Comparison of ENCODE assay signal across 10 cellular contexts in genomic region chr22:21791635-21792625, GRCh38. TPM values are rescaled to one million over a fixed set of nuclear protein-coding genes. Genes with fewer than 3 reads are reported as not detected.
A peak's percentile ranks its signal among the peaks of the same experiment; 100 is the strongest.
DNase-seq lines count a peak whose midpoint lies in the region; ATAC-seq and TF ChIP-seq lines count a peak whose summit lies in the region.
"Had no signal": no experiment of that assay in that cellular context is flagged by ENCODE, and none has a peak within 500 bp of the region (broad histone marks: within the 10 kb centered on the region; RNA-seq: fewer than 3 reads in every experiment).

No MANE protein-coding gene starts in this region.

- H3K9ac ChIP-seq in IMR-90 (ENCODE audit: low read depth, low read length): no peak overlapping the region

- peaks cover 21 to 44% of the 10 kb centered on the region in 2 experiments for H3K79me1 ChIP-seq in IMR-90 (ENCODE audit: low read depth in 1 of 2, low read length in 2 of 2)

- no peak overlapping the region for H2AFZ ChIP-seq in IMR-90 (replicated peaks; ENCODE audit: low read length, poor library complexity)

- H3K27me3 Mint-ChIP-seq in activated naive CD8-positive, alpha-beta T cell treated with anti-CD3 and anti-CD28 coated beads, Interleukin-2, amount 50 U/mL, for 24 hours: no peaks in the 10 kb centered on the region
- H3K27me3 Mint-ChIP-seq: central memory CD8-positive, alpha-beta T cell had no signal

- TF ChIP-seq CTCF in IMR-90 (conservative IDR thresholded peaks at IDR 0.05; ENCODE audit: low read depth, low read length): no peak

- H3K56ac ChIP-seq in IMR-90 (ENCODE audit: extremely low read depth, insufficient read depth, low read length): no peak overlapping the region

- ATAC-seq in GM18517 (IDR thresholded peaks at IDR 0.05; ENCODE audit: unreplicated experiment) (peak; percentile 52), IMR-90 (ENCODE audit: low read depth) (peak; percentile 54), GM21515 (IDR thresholded peaks at IDR 0.05; ENCODE audit: unreplicated experiment) (no peak), HG02840 (IDR thresholded peaks at IDR 0.05; ENCODE audit: low FRiP score, unreplicated experiment) (no peak)
- peak; percentile 94 for ATAC-seq in activated naive CD8-positive, alpha-beta T cell treated with anti-CD3 and anti-CD28 coated beads, Interleukin-2, amount 50 U/mL, for 24 hours

- no peak overlapping the region for H2BK20ac ChIP-seq in IMR-90 (ENCODE audit: low read depth, low read length)

- no peak for TF ChIP-seq POLR2A in IMR-90 (IDR thresholded peaks at IDR 0.05; ENCODE audit: low read depth, low read length)

- H2AK9ac ChIP-seq in IMR-90 (replicated peaks; ENCODE audit: low read depth, low read length, poor library complexity): no peak overlapping the region

- WGBS in IMR-90 (ENCODE audit: extremely low coverage in 2 of 2, insufficient read length in 1 of 2), 2 experiments: no CpG with 5 or more reads among the region's 11 CpGs

- H3K4ac ChIP-seq in IMR-90 (ENCODE audit: low read depth, low read length): no peak overlapping the region

- H3K4me3 ChIP-seq in IMR-90 (ENCODE audit: insufficient read depth, low read depth, low read length): no peak overlapping the region

- H2BK15ac ChIP-seq in IMR-90 (ENCODE audit: low read depth, low read length): no peak overlapping the region

- H3K9me3 ChIP-seq in IMR-90 (ENCODE audit: control insufficient read depth, insufficient read depth, low read length): no peaks in the 10 kb centered on the region

- H3K9me3 Mint-ChIP-seq in activated naive CD8-positive, alpha-beta T cell treated with anti-CD3 and anti-CD28 coated beads, Interleukin-2, amount 50 U/mL, for 24 hours: no peaks in the 10 kb centered on the region
- H3K9me3 Mint-ChIP-seq: central memory CD8-positive, alpha-beta T cell had no signal

- dilution Hi-C loops in IMR-90 (cut with HindIII; ENCODE audit: low sequenced_read_pairs, unreplicated experiment): no loop called here

- H3K4me1 ChIP-seq in IMR-90 (ENCODE audit: control insufficient read depth, insufficient read depth, low read length): 0 out of 2 replicates have a peak, but pooled peaks cover 2% of the 10 kb centered on the region

- no peak overlapping the region for H2BK120ac ChIP-seq in IMR-90 (ENCODE audit: low read depth, low read length)

- H4K5ac ChIP-seq in IMR-90 (ENCODE audit: low read depth, low read length): no peak overlapping the region

- H2AK5ac ChIP-seq in IMR-90 (ENCODE audit: low read depth, low read length): 0 out of 2 replicates have a peak overlapping the region, but pooled peaks have one; percentile 24

- no peak for TF ChIP-seq RAD21 in IMR-90 (IDR thresholded peaks at IDR 0.05; ENCODE audit: low read length)

- DNase-seq in IMR-90 (peak; percentile 62), NCI-H146 treated with DMSO at 0.1 percent for 48 hours (lab: John Stamatoyannopoulos, UW; ENCODE audit: unreplicated experiment) (no peak), KG1 (lab: John Stamatoyannopoulos, UW) (no peak)
- peak; percentile 47 for DNase-seq in activated naive CD8-positive, alpha-beta T cell treated with anti-CD3 and anti-CD28 coated beads, Interleukin-2, amount 50 U/mL, for 24 hours
- peak; percentile 74 for DNase-seq in stimulated activated CD4-positive, alpha-beta T cell treated with anti-CD3 and anti-CD28 coated beads, Interleukin-15, amount 100 ng/mL, for 24 hours
- DNase-seq: NCI-H187 had no signal

- H4K8ac ChIP-seq in IMR-90 (ENCODE audit: low read depth in 2 of 2, low read length in 2 of 2): no peak overlapping the region; a peak in 1 of 4 replicates

- intact Hi-C loops in IMR-90 (cut with micrococcal nuclease): no loop called here

- no peak overlapping the region for H3K14ac ChIP-seq in IMR-90 (replicated peaks; ENCODE audit: low read depth, low read length)

- H4K20me1 ChIP-seq in IMR-90 (ENCODE audit: insufficient read depth, low read length): peaks cover 8% of the 10 kb centered on the region

- peak overlapping the region; percentile 16 for H3K4me3 Mint-ChIP-seq in activated naive CD8-positive, alpha-beta T cell treated with anti-CD3 and anti-CD28 coated beads, Interleukin-2, amount 50 U/mL, for 24 hours
- H3K4me3 Mint-ChIP-seq: central memory CD8-positive, alpha-beta T cell had no signal

- peaks cover 23% of the 10 kb centered on the region for H3K36me3 ChIP-seq in IMR-90 (ENCODE audit: control insufficient read depth, insufficient read depth, low read length)

- in situ Hi-C loops in IMR-90 (cut with MboI; ENCODE audit: low sequenced_read_pairs): no loop called here

- H3K27ac ChIP-seq in IMR-90 (ENCODE audit: insufficient read depth, low read length): no peak overlapping the region

- H3K4me2 ChIP-seq in IMR-90 (ENCODE audit: low read depth, low read length): no peak overlapping the region; the same call in 1 of the 2 replicates

- CTCF ChIA-PET in IMR-90 (lab: Yijun Ruan, JAX): no interaction called here

- peak overlapping the region; percentile 86 for H3K27ac Mint-ChIP-seq in activated naive CD8-positive, alpha-beta T cell treated with anti-CD3 and anti-CD28 coated beads, Interleukin-2, amount 50 U/mL, for 24 hours

- H3K4me1 Mint-ChIP-seq in activated naive CD8-positive, alpha-beta T cell treated with anti-CD3 and anti-CD28 coated beads, Interleukin-2, amount 50 U/mL, for 24 hours: peaks cover 24% of the 10 kb centered on the region

- peaks cover 24% of the 10 kb centered on the region for H3K36me3 Mint-ChIP-seq in activated naive CD8-positive, alpha-beta T cell treated with anti-CD3 and anti-CD28 coated beads, Interleukin-2, amount 50 U/mL, for 24 hours (ENCODE audit: low read depth)

- POLR2A ChIA-PET in IMR-90 (lab: Charles Lee; ENCODE audit: unreplicated experiment): no interaction called here

- H3K18ac ChIP-seq in IMR-90 (ENCODE audit: low read depth, low read length): no peak overlapping the region

- H3K9me1 ChIP-seq in IMR-90 (ENCODE audit: insufficient read depth, low read length): peaks cover 7% of the 10 kb centered on the region

- H2BK5ac ChIP-seq in IMR-90 (ENCODE audit: low read depth, low read length, poor library complexity, severe bottlenecking): no peak overlapping the region

- no peaks in the 10 kb centered on the region for H3K27me3 ChIP-seq in IMR-90 (ENCODE audit: control insufficient read depth, insufficient read depth, low read length)

- BruUV-seq in IMR-90 (replicated peaks; lab: Mats Ljungman, UMichigan): no TSS peak

- H3K23ac ChIP-seq in IMR-90 (ENCODE audit: low read depth, low read length): no peak overlapping the region

- no peak overlapping the region for H4K91ac ChIP-seq in IMR-90 (ENCODE audit: insufficient read depth, low read depth, low read length)

TF ChIP-seq in IMR-90, 13 proteins besides CTCF, POLR2A, EP300 and RAD21:
- TF ChIP-seq CEBPB (IDR thresholded peaks at IDR 0.05; ENCODE audit: low read depth, low read length) (no peak), NFE2L2 (IDR thresholded peaks at IDR 0.05; ENCODE audit: low read depth, low read length) (peak; percentile 57; the same call in 1 of the 2 replicates), FOS (IDR thresholded peaks at IDR 0.05; ENCODE audit: low read depth, low read length) (peak; percentile 31; the same call in 1 of the 2 replicates), SMC3 (IDR thresholded peaks at IDR 0.05; ENCODE audit: low read depth, low read length) (no peak)

RNA-seq across cellular contexts. Expression of gene YPEL1, which starts 56.3 kb away (rescaled TPM):
- total RNA-seq in IMR-90 (2012; rRNA removed): 0.72 and 1.1 TPM in 2 replicates
- 1.2 and 1.3 TPM in 2 replicates for polyA plus RNA-seq in IMR-90 (2012; rRNA removed)
- polyA plus RNA-seq in IMR-90 (2012; cell fraction: cytosol; rRNA removed): 1.5 and 2.4 TPM in 2 replicates
- polyA plus RNA-seq in IMR-90 (2012; cell fraction: nucleus; rRNA removed; ENCODE audit: low replicate concordance): 1.5 and 3.2 TPM in 2 replicates

Comparison
In these comparisons a context has a peak if more than half of its experiments do, and no peak if none do; other contexts are left out.
1. ATAC-seq: peak in GM18517 (single experiment), IMR-90 (single experiment) and activated naive CD8-positive, alpha-beta T cell treated with anti-CD3 and anti-CD28 coated beads, Interleukin-2, amount 50 U/mL, for 24 hours (single experiment); none in GM21515 (single experiment) and HG02840 (single experiment).
2. DNase-seq: peak in IMR-90 (single experiment), activated naive CD8-positive, alpha-beta T cell treated with anti-CD3 and anti-CD28 coated beads, Interleukin-2, amount 50 U/mL, for 24 hours (single experiment) and stimulated activated CD4-positive, alpha-beta T cell treated with anti-CD3 and anti-CD28 coated beads, Interleukin-15, amount 100 ng/mL, for 24 hours (single experiment); none in NCI-H146 treated with DMSO at 0.1 percent for 48 hours (single experiment) and KG1 (single experiment).